In the genomic region with DNA sequence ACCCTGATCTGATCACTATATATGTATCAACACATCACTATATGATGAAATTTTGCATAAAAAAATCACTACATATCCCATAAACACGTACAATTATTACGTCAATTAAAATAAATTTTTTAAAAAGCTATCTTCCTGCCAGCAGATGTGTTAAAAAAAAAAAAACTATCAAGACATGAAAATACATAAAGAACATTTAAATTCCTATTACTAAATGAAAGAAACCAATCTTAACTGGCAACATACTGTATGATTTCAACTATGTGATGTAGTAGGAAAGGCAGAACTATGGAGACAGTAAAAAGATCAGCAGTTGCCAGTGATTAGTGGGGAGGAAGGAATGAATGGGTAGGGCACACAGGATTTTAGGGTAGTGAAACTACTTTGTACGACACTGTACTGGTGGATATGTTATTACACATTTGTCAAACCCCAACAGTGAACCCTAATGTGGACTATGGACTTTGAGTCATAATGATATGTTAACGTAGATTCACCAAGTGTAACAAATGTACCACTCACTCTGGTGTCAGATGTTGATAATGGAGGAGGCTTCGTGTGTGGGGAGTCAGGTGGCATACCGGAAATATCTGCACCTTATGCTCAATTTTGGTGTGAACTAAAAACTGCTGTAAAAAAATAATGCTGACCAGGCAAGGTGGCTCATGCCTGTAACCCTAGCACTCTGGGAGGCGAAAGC, we compare ENCODE assay signal across 1 cellular context.
TF ChIP-seq lines count a peak whose summit lies in the region.

No MANE protein-coding gene starts in this region.

TF ChIP-seq in HepG2, 621 proteins besides CTCF, POLR2A, EP300 and RAD21 (continued from another document and continues in another):
- TF ChIP-seq PATZ1 (CRISPR knock-in tag; IDR thresholded peaks at IDR 0.05) (no peak; the same call in 1 of the 2 replicates), SALL1 (CRISPR knock-in tag; IDR thresholded peaks at IDR 0.05) (peak; percentile 85; the same call in 1 of the 2 replicates), BATF2 (CRISPR knock-in tag; IDR thresholded peaks at IDR 0.05) (no peak), ZNF841 (CRISPR knock-in tag; IDR thresholded peaks at IDR 0.05; ENCODE audit: borderline replicate concordance) (no peak), ZNF773 (CRISPR knock-in tag; IDR thresholded peaks at IDR 0.05; ENCODE audit: borderline replicate concordance) (no peak), SYNCRIP (IDR thresholded peaks at IDR 0.05; ENCODE audit: insufficient read depth, low read depth, low read length) (no peak), ZFY (CRISPR knock-in tag; IDR thresholded peaks at IDR 0.05) (no peak), ZBED4 (CRISPR knock-in tag; IDR thresholded peaks at IDR 0.05; ENCODE audit: borderline replicate concordance) (no peak), MYPOP (CRISPR knock-in tag; IDR thresholded peaks at IDR 0.05) (no peak), RORA (CRISPR knock-in tag; IDR thresholded peaks at IDR 0.05) (no peak), ZSCAN9 (CRISPR knock-in tag; IDR thresholded peaks at IDR 0.05; ENCODE audit: borderline replicate concordance) (no peak; the same call in 1 of the 2 replicates), DR1 (CRISPR knock-in tag; IDR thresholded peaks at IDR 0.05) (no peak), ZNF839 (CRISPR knock-in tag; IDR thresholded peaks at IDR 0.05; ENCODE audit: borderline replicate concordance) (no peak), NPAS2 (CRISPR knock-in tag; IDR thresholded peaks at IDR 0.05; ENCODE audit: borderline replicate concordance) (no peak), XRCC5 (optimal IDR thresholded peaks at IDR 0.05; ENCODE audit: low read length) (peak; percentile 52), ZNF557 (CRISPR knock-in tag; IDR thresholded peaks at IDR 0.05) (0 out of 2 replicates have a peak, but pooled peaks have one; percentile 45), SRF (IDR thresholded peaks at IDR 0.05; ENCODE audit: low read depth, low read length) (0 out of 2 replicates have a peak, but pooled peaks have one; percentile 45), TBP (CRISPR knock-in tag; IDR thresholded peaks at IDR 0.05) (no peak), ZNF724P (CRISPR knock-in tag; IDR thresholded peaks at IDR 0.05; ENCODE audit: borderline replicate concordance) (no peak), HMGXB4 (CRISPR knock-in tag; IDR thresholded peaks at IDR 0.05; ENCODE audit: borderline replicate concordance in 1 of 2, low read depth in 1 of 2) (0 out of 4 replicates have a peak, but pooled peaks of 1 of the 2 experiments have one; percentile 65), WIZ (CRISPR knock-in tag; IDR thresholded peaks at IDR 0.05) (no peak)
- TF ChIP-seq, protein P1, sequence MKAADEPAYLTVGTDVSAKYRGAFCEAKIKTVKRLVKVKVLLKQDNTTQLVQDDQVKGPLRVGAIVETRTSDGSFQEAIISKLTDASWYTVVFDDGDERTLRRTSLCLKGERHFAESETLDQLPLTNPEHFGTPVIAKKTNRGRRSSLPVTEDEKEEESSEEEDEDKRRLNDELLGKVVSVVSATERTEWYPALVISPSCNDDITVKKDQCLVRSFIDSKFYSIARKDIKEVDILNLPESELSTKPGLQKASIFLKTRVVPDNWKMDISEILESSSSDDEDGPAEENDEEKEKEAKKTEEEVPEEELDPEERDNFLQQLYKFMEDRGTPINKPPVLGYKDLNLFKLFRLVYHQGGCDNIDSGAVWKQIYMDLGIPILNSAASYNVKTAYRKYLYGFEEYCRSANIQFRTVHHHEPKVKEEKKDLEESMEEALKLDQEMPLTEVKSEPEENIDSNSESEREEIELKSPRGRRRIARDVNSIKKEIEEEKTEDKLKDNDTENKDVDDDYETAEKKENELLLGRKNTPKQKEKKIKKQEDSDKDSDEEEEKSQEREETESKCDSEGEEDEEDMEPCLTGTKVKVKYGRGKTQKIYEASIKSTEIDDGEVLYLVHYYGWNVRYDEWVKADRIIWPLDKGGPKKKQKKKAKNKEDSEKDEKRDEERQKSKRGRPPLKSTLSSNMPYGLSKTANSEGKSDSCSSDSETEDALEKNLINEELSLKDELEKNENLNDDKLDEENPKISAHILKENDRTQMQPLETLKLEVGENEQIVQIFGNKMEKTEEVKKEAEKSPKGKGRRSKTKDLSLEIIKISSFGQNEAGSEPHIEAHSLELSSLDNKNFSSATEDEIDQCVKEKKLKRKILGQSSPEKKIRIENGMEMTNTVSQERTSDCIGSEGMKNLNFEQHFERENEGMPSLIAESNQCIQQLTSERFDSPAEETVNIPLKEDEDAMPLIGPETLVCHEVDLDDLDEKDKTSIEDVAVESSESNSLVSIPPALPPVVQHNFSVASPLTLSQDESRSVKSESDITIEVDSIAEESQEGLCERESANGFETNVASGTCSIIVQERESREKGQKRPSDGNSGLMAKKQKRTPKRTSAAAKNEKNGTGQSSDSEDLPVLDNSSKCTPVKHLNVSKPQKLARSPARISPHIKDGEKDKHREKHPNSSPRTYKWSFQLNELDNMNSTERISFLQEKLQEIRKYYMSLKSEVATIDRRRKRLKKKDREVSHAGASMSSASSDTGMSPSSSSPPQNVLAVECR (CRISPR knock-in tag; IDR thresholded peaks at IDR 0.05; ENCODE audit: borderline replicate concordance) = peak; percentile 26; the same call in 1 of the 2 replicates
- TF ChIP-seq, protein P2, sequence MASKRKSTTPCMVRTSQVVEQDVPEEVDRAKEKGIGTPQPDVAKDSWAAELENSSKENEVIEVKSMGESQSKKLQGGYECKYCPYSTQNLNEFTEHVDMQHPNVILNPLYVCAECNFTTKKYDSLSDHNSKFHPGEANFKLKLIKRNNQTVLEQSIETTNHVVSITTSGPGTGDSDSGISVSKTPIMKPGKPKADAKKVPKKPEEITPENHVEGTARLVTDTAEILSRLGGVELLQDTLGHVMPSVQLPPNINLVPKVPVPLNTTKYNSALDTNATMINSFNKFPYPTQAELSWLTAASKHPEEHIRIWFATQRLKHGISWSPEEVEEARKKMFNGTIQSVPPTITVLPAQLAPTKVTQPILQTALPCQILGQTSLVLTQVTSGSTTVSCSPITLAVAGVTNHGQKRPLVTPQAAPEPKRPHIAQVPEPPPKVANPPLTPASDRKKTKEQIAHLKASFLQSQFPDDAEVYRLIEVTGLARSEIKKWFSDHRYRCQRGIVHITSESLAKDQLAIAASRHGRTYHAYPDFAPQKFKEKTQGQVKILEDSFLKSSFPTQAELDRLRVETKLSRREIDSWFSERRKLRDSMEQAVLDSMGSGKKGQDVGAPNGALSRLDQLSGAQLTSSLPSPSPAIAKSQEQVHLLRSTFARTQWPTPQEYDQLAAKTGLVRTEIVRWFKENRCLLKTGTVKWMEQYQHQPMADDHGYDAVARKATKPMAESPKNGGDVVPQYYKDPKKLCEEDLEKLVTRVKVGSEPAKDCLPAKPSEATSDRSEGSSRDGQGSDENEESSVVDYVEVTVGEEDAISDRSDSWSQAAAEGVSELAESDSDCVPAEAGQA (IDR thresholded peaks at IDR 0.05; ENCODE audit: low read depth) = no peak
- TF ChIP-seq, protein P2 (CRISPR knock-in tag; IDR thresholded peaks at IDR 0.05; ENCODE audit: borderline replicate concordance) = no peak
- TF ChIP-seq, protein P3, sequence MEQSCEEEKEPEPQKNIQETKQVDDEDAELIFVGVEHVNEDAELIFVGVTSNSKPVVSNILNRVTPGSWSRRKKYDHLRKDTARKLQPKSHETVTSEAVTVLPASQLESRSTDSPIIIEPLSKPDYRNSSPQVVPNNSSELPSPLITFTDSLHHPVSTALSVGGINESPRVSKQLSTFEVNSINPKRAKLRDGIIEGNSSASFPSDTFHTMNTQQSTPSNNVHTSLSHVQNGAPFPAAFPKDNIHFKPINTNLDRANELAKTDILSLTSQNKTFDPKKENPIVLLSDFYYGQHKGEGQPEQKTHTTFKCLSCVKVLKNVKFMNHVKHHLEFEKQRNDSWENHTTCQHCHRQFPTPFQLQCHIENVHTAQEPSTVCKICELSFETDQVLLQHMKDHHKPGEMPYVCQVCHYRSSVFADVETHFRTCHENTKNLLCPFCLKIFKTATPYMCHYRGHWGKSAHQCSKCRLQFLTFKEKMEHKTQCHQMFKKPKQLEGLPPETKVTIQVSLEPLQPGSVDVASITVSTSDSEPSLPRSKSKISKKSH (CRISPR knock-in tag; IDR thresholded peaks at IDR 0.05; ENCODE audit: borderline replicate concordance) = no peak
